ENCODE assay signal across 8 cellular contexts in genomic region chr22:42343551-42344081, GRCh38.
DNase-seq lines count a peak whose midpoint lies in the region; ATAC-seq and TF ChIP-seq lines count a peak whose summit lies in the region.

No MANE protein-coding gene starts in this region.

- intact Hi-C loops in natural killer cell (cut with micrococcal nuclease), result no loop called here

- no peak overlapping the region for H3K27ac Mint-ChIP-seq in natural killer cell

- H3K36me3 ChIP-seq in HEK293 (ENCODE audit: control insufficient read depth in 2 of 2, insufficient read depth in 1 of 2, low read length in 2 of 2), result no peaks in the 10 kb centered on the region

- in situ Hi-C loops in T47D (cut with HindIII; ENCODE audit: low pct_unique_long_range_greater_than_20kb, low sequenced_read_pairs), result no loop called here

- ATAC-seq in natural killer cell (peak; percentile 27 to 78 (median 70)), HG03469 (IDR thresholded peaks at IDR 0.05; ENCODE audit: unreplicated experiment) (no peak), HG03342 (IDR thresholded peaks at IDR 0.05; ENCODE audit: unreplicated experiment) (no peak), HG02588 (IDR thresholded peaks at IDR 0.05; ENCODE audit: unreplicated experiment) (no peak)

- H3K4me3 ChIP-seq in HEK293 (ENCODE audit: low read depth, low read length), result peak overlapping the region; percentile 40

- CTCF ChIA-PET in HEK293 (lab: Yijun Ruan, JAX), result interaction anchor here (0.6 kb wide), 1 partner anchor 62 kb away, joined by 3 read pairs; no protein-coding TSS in a partner anchor

- peak; percentile 3 for DNase-seq in CD1c-positive myeloid dendritic cell (ENCODE audit: extremely low spot score)
- peak; percentile 19 to 40 for DNase-seq in T47D (ENCODE audit: low read depth in 1 of 2, low spot score in 1 of 2)
- DNase-seq in natural killer cell, result no peak
- DNase-seq in GDM1 (lab: John Stamatoyannopoulos, UW), result no peak

- H3K27ac ChIP-seq in HEK293 (ENCODE audit: extremely low read depth, low read depth, low read length), result no peak overlapping the region

- no peaks in the 10 kb centered on the region for H3K9me3 Mint-ChIP-seq in natural killer cell

- POLR2A ChIA-PET in HEK293 (lab: Yijun Ruan, JAX), result no interaction called here

- no peaks in the 10 kb centered on the region for H3K36me3 Mint-ChIP-seq in natural killer cell

- peaks cover 0 to 5% of the 10 kb centered on the region in 2 donors for H3K4me1 Mint-ChIP-seq in natural killer cell

- peaks cover 0 to 19% of the 10 kb centered on the region in 2 donors for H3K27me3 Mint-ChIP-seq in natural killer cell (ENCODE audit: low read depth in 2 of 2)

- no peak overlapping the region for H3K4me3 Mint-ChIP-seq in natural killer cell

- H3K4me1 ChIP-seq in HEK293 (ENCODE audit: control insufficient read depth, insufficient read depth, low read length), result peaks cover 7% of the 10 kb centered on the region

- no peaks in the 10 kb centered on the region for H3K9me3 ChIP-seq in HEK293 (ENCODE audit: control insufficient read depth, insufficient read depth, low read depth, low read length)

- no peak for TF ChIP-seq CTCF in HEK293 (tag by site-specific recombination; IDR thresholded peaks at IDR 0.05)
- no peak for TF ChIP-seq CTCF in natural killer cell (IDR thresholded peaks at IDR 0.05)

TF ChIP-seq in HEK293, 187 proteins besides CTCF, POLR2A, EP300 and RAD21:
- no peak for TF ChIP-seq SALL2 (tag by site-specific recombination; IDR thresholded peaks at IDR 0.05; ENCODE audit: borderline replicate concordance)
- TF ChIP-seq ZNF692 (tag by site-specific recombination; IDR thresholded peaks at IDR 0.05), result no peak
- TF ChIP-seq ZNF664 (tag by site-specific recombination; IDR thresholded peaks at IDR 0.05), result no peak
- no peak for TF ChIP-seq ZNF132 (tag by site-specific recombination; IDR thresholded peaks at IDR 0.05; ENCODE audit: borderline replicate concordance)
- no peak for TF ChIP-seq ZNF843 (tag by site-specific recombination; IDR thresholded peaks at IDR 0.05)
- TF ChIP-seq PRDM1 (tag by site-specific recombination; IDR thresholded peaks at IDR 0.05), result no peak
- TF ChIP-seq ZNF112 (tag by site-specific recombination; IDR thresholded peaks at IDR 0.05), result no peak
- TF ChIP-seq ZNF433 (tag by site-specific recombination; IDR thresholded peaks at IDR 0.05; ENCODE audit: low read depth), result no peak
- no peak for TF ChIP-seq PRDM4 (tag by site-specific recombination; IDR thresholded peaks at IDR 0.05)
- no peak for TF ChIP-seq ZNF785 (tag by site-specific recombination; IDR thresholded peaks at IDR 0.05)
- no peak for TF ChIP-seq KLF16 (tag by site-specific recombination; IDR thresholded peaks at IDR 0.05)
- TF ChIP-seq ZFP37 (tag by site-specific recombination; IDR thresholded peaks at IDR 0.05), result no peak
- no peak for TF ChIP-seq ZNF23 (tag by site-specific recombination; IDR thresholded peaks at IDR 0.05; ENCODE audit: borderline replicate concordance)
- TF ChIP-seq ZBTB20 (tag by site-specific recombination; IDR thresholded peaks at IDR 0.05), result no peak
- TF ChIP-seq ZNF549 (tag by site-specific recombination; IDR thresholded peaks at IDR 0.05), result no peak
- no peak for TF ChIP-seq ZNF302 (tag by site-specific recombination; IDR thresholded peaks at IDR 0.05; ENCODE audit: low read depth)
- no peak for TF ChIP-seq SETDB1 (IDR thresholded peaks at IDR 0.05; ENCODE audit: insufficient read length, low read length)
- no peak for TF ChIP-seq ZBTB21 (tag by site-specific recombination; IDR thresholded peaks at IDR 0.05)
- no peak for TF ChIP-seq ZNF311 (tag by site-specific recombination; IDR thresholded peaks at IDR 0.05; ENCODE audit: borderline replicate concordance)
- no peak for TF ChIP-seq ELK4 (IDR thresholded peaks at IDR 0.05; ENCODE audit: borderline replicate concordance, low read depth, low read length)

Comparison
In these comparisons a context has a peak if more than half of its experiments do, and no peak if none do; other contexts are left out.
1. DNase-seq: peak in CD1c-positive myeloid dendritic cell (single experiment) and T47D (2 of 2); none in natural killer cell (single experiment) and GDM1 (single experiment).
2. ATAC-seq: peak in natural killer cell (3 of 3); none in HG03469 (single experiment), HG03342 (single experiment) and HG02588 (single experiment).